In the genomic region with DNA sequence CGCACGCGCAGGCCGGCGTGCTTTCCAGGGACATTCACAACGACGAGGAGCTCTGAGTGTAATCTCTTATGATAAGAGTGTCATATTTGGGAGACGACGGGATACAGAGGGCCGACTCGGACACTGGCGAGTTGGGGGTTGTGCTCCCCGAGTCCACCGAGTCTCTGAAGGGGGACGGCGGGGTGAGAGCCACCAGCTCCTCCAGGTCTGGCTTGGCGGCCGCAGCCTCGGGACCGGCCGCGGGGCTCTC, we compare ENCODE assay signal across 9 cellular contexts.
DNase-seq lines count a peak whose midpoint lies in the region; TF ChIP-seq lines count a peak whose summit lies in the region.
"Had no signal": no experiment of that assay in that cellular context is flagged by ENCODE, and none has a peak within 500 bp of the region (broad histone marks: within the 10 kb centered on the region; RNA-seq: fewer than 3 reads in every experiment).

No MANE protein-coding gene starts in this region.

- peaks cover 70% of the 10 kb centered on the region for H3K27me3 Mint-ChIP-seq in activated T-cell treated with anti-CD3 and anti-CD28 coated beads, Interleukin-2, amount 50 U/mL, for 24 hours
- H3K27me3 Mint-ChIP-seq in activated naive CD8-positive, alpha-beta T cell treated with anti-CD3 and anti-CD28 coated beads for 36 hours, result peaks cover 60% of the 10 kb centered on the region

- DNase-seq in activated T-cell treated with anti-CD3 and anti-CD28 coated beads, Interleukin-2, amount 50 U/mL, for 24 hours, result peak; percentile 39
- DNase-seq in activated T-cell treated with anti-CD3 and anti-CD28 coated beads for 4 hours (no peak), kidney epithelial cell (ENCODE audit: low read depth) (no peak), NCI-H345 (lab: John Stamatoyannopoulos, UW) (no peak), NCI-H1436 (lab: John Stamatoyannopoulos, UW) (no peak), globus pallidus (ENCODE audit: low spot score) (no peak)
- no peak for DNase-seq in activated naive CD8-positive, alpha-beta T cell treated with anti-CD3 and anti-CD28 coated beads for 36 hours

- H3K4me3 ChIP-seq in kidney epithelial cell (ENCODE audit: low read depth, low read length) (peak overlapping the region; percentile 30), subcutaneous abdominal adipose tissue (ENCODE audit: low read depth in 1 of 5, low read length in 5 of 5) (peak overlapping the region in 4 of 5 donors; percentile 51 to 61 (median 53))

- peaks cover 14% of the 10 kb centered on the region for H3K4me1 Mint-ChIP-seq in activated T-cell treated with anti-CD3 and anti-CD28 coated beads, Interleukin-2, amount 50 U/mL, for 24 hours (ENCODE audit: low read depth)
- H3K4me1 Mint-ChIP-seq in activated naive CD8-positive, alpha-beta T cell treated with anti-CD3 and anti-CD28 coated beads for 36 hours, result peaks cover 9% of the 10 kb centered on the region

- peak overlapping the region; percentile 58 for H3K27ac Mint-ChIP-seq in activated T-cell treated with anti-CD3 and anti-CD28 coated beads, Interleukin-2, amount 50 U/mL, for 24 hours
- H3K27ac Mint-ChIP-seq in activated naive CD8-positive, alpha-beta T cell treated with anti-CD3 and anti-CD28 coated beads for 36 hours, result no peak overlapping the region

- TF ChIP-seq CTCF in kidney epithelial cell (IDR thresholded peaks at IDR 0.05; ENCODE audit: insufficient read depth, low read length, poor library complexity, severe bottlenecking), result no peak

- peak overlapping the region; percentile 72 for H3K4me3 Mint-ChIP-seq in activated T-cell treated with anti-CD3 and anti-CD28 coated beads, Interleukin-2, amount 50 U/mL, for 24 hours
- H3K4me3 Mint-ChIP-seq in activated naive CD8-positive, alpha-beta T cell treated with anti-CD3 and anti-CD28 coated beads for 36 hours, result peak overlapping the region; percentile 68

- H3K27me3 ChIP-seq in kidney epithelial cell (ENCODE audit: control insufficient read depth, insufficient read depth, low read length) (no peaks in the 10 kb centered on the region), subcutaneous abdominal adipose tissue (ENCODE audit: control insufficient read depth in 5 of 5, insufficient read depth in 4 of 5, low read length in 5 of 5) (peaks cover 13 to 22% (median 19%) of the 10 kb centered on the region in 5 donors)

- H3K9me3 ChIP-seq in subcutaneous abdominal adipose tissue (ENCODE audit: control insufficient read depth in 5 of 5, low read length in 5 of 5), result no peaks in the 10 kb centered on the region
- H3K9me3 ChIP-seq: gastroesophageal sphincter had no signal

- no peaks in the 10 kb centered on the region for H3K36me3 ChIP-seq in kidney epithelial cell (ENCODE audit: control insufficient read depth, insufficient read depth, low read length)
- no peaks in the 10 kb centered on the region for H3K36me3 ChIP-seq in subcutaneous abdominal adipose tissue (ENCODE audit: control insufficient read depth in 5 of 5, insufficient read depth in 5 of 5, low read length in 5 of 5)
- H3K36me3 ChIP-seq: gastroesophageal sphincter had no signal

- no peak overlapping the region for H3K9ac ChIP-seq in subcutaneous abdominal adipose tissue (ENCODE audit: low read length in 5 of 5)

- no peaks in the 10 kb centered on the region for H3K9me3 Mint-ChIP-seq in activated T-cell treated with anti-CD3 and anti-CD28 coated beads, Interleukin-2, amount 50 U/mL, for 24 hours
- H3K9me3 Mint-ChIP-seq in activated naive CD8-positive, alpha-beta T cell treated with anti-CD3 and anti-CD28 coated beads for 36 hours, result no peaks in the 10 kb centered on the region

- H3K4me1 ChIP-seq in subcutaneous abdominal adipose tissue (ENCODE audit: control insufficient read depth in 5 of 5, insufficient read depth in 5 of 5, low read length in 5 of 5), result peaks cover 0 to 12% (median 6%) of the 10 kb centered on the region in 5 donors

- H3K36me3 Mint-ChIP-seq in activated T-cell treated with anti-CD3 and anti-CD28 coated beads, Interleukin-2, amount 50 U/mL, for 24 hours (ENCODE audit: low read depth), result no peaks in the 10 kb centered on the region
- peaks cover 4% of the 10 kb centered on the region for H3K36me3 Mint-ChIP-seq in activated naive CD8-positive, alpha-beta T cell treated with anti-CD3 and anti-CD28 coated beads for 36 hours

- no peak overlapping the region for H3K27ac ChIP-seq in subcutaneous abdominal adipose tissue (ENCODE audit: low read depth, low read length)
- H3K27ac ChIP-seq: gastroesophageal sphincter had no signal
